Comparison of ENCODE assay signal across 16 cellular contexts in the genomic region with DNA sequence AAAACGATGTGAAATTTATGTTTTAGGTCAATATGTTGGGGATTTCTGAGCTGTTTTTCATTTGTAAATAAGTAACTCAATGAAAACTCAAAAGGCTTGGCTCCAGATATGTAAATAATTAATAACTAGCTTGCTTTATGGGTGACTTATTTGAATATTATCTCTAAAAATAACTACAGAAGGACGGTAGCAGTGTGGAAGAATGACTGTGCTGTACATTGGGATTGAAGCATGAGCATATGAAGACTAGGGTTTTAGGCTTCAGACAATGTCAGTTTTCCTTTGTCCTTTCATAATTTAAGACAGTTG.
A peak's percentile ranks its signal among the peaks of the same experiment; 100 is the strongest.
DNase-seq lines count a peak whose midpoint lies in the region; ATAC-seq and TF ChIP-seq lines count a peak whose summit lies in the region.
"Had no signal": no experiment of that assay in that cellular context is flagged by ENCODE, and none has a peak within 500 bp of the region (broad histone marks: within the 10 kb centered on the region; RNA-seq: fewer than 3 reads in every experiment).

No MANE protein-coding gene starts in this region.

- no peaks in the 10 kb centered on the region for H3K27me3 Mint-ChIP-seq in nephron (ENCODE audit: low read depth)
- H3K27me3 Mint-ChIP-seq: activated CD8-positive, alpha-beta T cell treated with anti-CD3 and anti-CD28 coated beads for 36 hours had no signal

- H3K4me1 Mint-ChIP-seq in nephron = peaks cover 21% of the 10 kb centered on the region
- H3K4me1 Mint-ChIP-seq: mesothelial cell of epicardium had no signal

- H3K27ac Mint-ChIP-seq in nephron = peak overlapping the region; percentile 67 to 89 (median 83)
- H3K27ac Mint-ChIP-seq: activated CD8-positive, alpha-beta T cell treated with anti-CD3 and anti-CD28 coated beads for 36 hours; mesothelial cell of epicardium had no signal

- DNase-seq in inferior parietal cortex (ENCODE audit: extremely low spot score) = no peak
- DNase-seq in SJCRH30 = no peak
- DNase-seq: activated CD8-positive, alpha-beta T cell treated with anti-CD3 and anti-CD28 coated beads for 36 hours; brain microvascular endothelial cell; effector memory CD4-positive, alpha-beta T cell; KG1; NCI-H146; NCI-H774; spleen had no signal

- H3K27ac ChIP-seq in SJCRH30 = no peak overlapping the region
- H3K27ac ChIP-seq: brain microvascular endothelial cell, C4-2B, spleen had no signal

- peak; percentile 42 for ATAC-seq in GM19372 (IDR thresholded peaks at IDR 0.05; ENCODE audit: low read depth, unreplicated experiment)
- ATAC-seq in HG02759 (IDR thresholded peaks at IDR 0.05; ENCODE audit: unreplicated experiment) = peak; percentile 41
- peak; percentile 42 for ATAC-seq in HG03460 (IDR thresholded peaks at IDR 0.05; ENCODE audit: unreplicated experiment)
- ATAC-seq in GM19035 (IDR thresholded peaks at IDR 0.05; ENCODE audit: unreplicated experiment) = no peak
- ATAC-seq: activated CD8-positive, alpha-beta T cell treated with anti-CD3 and anti-CD28 coated beads for 36 hours had no signal

- H3K9me3 Mint-ChIP-seq in nephron = no peaks in the 10 kb centered on the region
- H3K9me3 Mint-ChIP-seq: mesothelial cell of epicardium had no signal

- H3K27me3 ChIP-seq in SJCRH30 = no peaks in the 10 kb centered on the region
- H3K27me3 ChIP-seq: brain microvascular endothelial cell, spleen had no signal

- no peak overlapping the region for H3K4me3 ChIP-seq in SJCRH30

- H3K36me3 Mint-ChIP-seq in nephron (ENCODE audit: low read depth) = no peaks in the 10 kb centered on the region
- H3K36me3 Mint-ChIP-seq: mesothelial cell of epicardium had no signal

- TF ChIP-seq CTCF in nephron (IDR thresholded peaks at IDR 0.05; ENCODE audit: unreplicated experiment in 3 of 3) = no peak

- no peaks in the 10 kb centered on the region for H3K4me1 ChIP-seq in SJCRH30

- no peaks in the 10 kb centered on the region for H3K36me3 ChIP-seq in SJCRH30
- H3K36me3 ChIP-seq: brain microvascular endothelial cell, spleen had no signal

- H3K9me3 ChIP-seq in SJCRH30 (replicated peaks) = no peaks in the 10 kb centered on the region

- no peak overlapping the region for H3K4me3 Mint-ChIP-seq in nephron
- H3K4me3 Mint-ChIP-seq: activated CD8-positive, alpha-beta T cell treated with anti-CD3 and anti-CD28 coated beads for 36 hours; mesothelial cell of epicardium had no signal
